In the genomic region with DNA sequence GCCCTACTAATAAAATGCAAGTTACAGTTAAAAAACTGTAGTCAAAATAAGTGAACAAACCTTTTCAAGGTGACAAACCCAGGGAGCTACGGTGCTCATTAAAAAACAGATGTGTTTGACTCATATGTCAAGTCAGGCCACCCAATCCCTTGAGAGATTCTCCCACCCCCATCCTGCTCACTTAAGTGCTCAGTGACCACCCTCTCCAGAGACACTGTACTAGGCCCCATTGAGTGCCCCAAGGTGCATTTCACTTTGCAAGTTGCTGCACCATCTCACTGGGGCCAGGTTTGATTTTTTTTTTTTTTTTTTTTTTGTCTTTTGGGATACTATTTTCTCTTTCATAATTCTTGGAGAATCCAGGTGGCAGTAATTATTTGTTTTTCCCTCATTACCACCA, we compare ENCODE assay signal across 13 cellular contexts. TPM values are rescaled to one million over a fixed set of nuclear protein-coding genes. Genes with fewer than 3 reads are reported as not detected.
DNase-seq lines count a peak whose midpoint lies in the region; ATAC-seq and TF ChIP-seq lines count a peak whose summit lies in the region.
"Had no signal": no experiment of that assay in that cellular context is flagged by ENCODE, and none has a peak within 500 bp of the region (broad histone marks: within the 10 kb centered on the region; RNA-seq: fewer than 3 reads in every experiment).

No MANE protein-coding gene starts in this region.

- no peaks in the 10 kb centered on the region for H3K9me2 ChIP-seq in hepatocyte (replicated peaks; ENCODE audit: insufficient read depth)

- TF ChIP-seq CTCF in WTC11 (IDR thresholded peaks at IDR 0.05) (no peak), hepatocyte (IDR thresholded peaks at IDR 0.05; ENCODE audit: poor library complexity) (no peak)

- peaks cover 59% of the 10 kb centered on the region for H3K79me2 ChIP-seq in hepatocyte

- H3K27me3 ChIP-seq in hepatocyte, result no peaks in the 10 kb centered on the region

- H2AFZ ChIP-seq in hepatocyte, result no peak overlapping the region

- POLR2A ChIA-PET in WTC11 (lab: Charles Lee), result no interaction called here

- peaks cover 5% of the 10 kb centered on the region for H3K4me1 ChIP-seq in hepatocyte (ENCODE audit: insufficient read depth)

- no peak overlapping the region for H3K4me3 ChIP-seq in hepatocyte

- no peak overlapping the region for H3K27ac ChIP-seq in hepatocyte

- CTCF ChIA-PET in WTC11 (lab: Charles Lee), result no interaction called here

- H3K4me1 Mint-ChIP-seq in activated T-cell treated with anti-CD3 and anti-CD28 coated beads, Interleukin-2, amount 50 U/mL, for 4 hours (ENCODE audit: low read depth), result peaks cover 37% of the 10 kb centered on the region
- peaks cover 23% of the 10 kb centered on the region for H3K4me1 Mint-ChIP-seq in WTC11
- peaks cover 48% of the 10 kb centered on the region for H3K4me1 Mint-ChIP-seq in stimulated activated effector memory CD8-positive, alpha-beta T cell treated with anti-CD3 and anti-CD28 coated beads, Interleukin-12 subunit alpha, Interleukin-12 subunit beta, amount 100 ng/mL, for 72 hours

- WGBS in hepatocyte (ENCODE audit: low lambda C conversion rate, missing lambda C conversion rate), result 86% methylated on average over 1 of the region's 1 CpG

- no peak overlapping the region for H3K27ac Mint-ChIP-seq in WTC11
- peak overlapping the region; percentile 96 for H3K27ac Mint-ChIP-seq in stimulated activated effector memory CD8-positive, alpha-beta T cell treated with anti-CD3 and anti-CD28 coated beads, Interleukin-12 subunit alpha, Interleukin-12 subunit beta, amount 100 ng/mL, for 72 hours

- H3K27me3 Mint-ChIP-seq in activated T-cell treated with anti-CD3 and anti-CD28 coated beads, Interleukin-2, amount 50 U/mL, for 4 hours (ENCODE audit: low read depth), result no peaks in the 10 kb centered on the region
- H3K27me3 Mint-ChIP-seq in WTC11 (ENCODE audit: low read depth), result no peaks in the 10 kb centered on the region; the same call in 1 of the 2 replicates

- no peaks in the 10 kb centered on the region for H3K36me3 ChIP-seq in hepatocyte (replicated peaks; ENCODE audit: insufficient read depth, low read depth)

- peaks cover 16% of the 10 kb centered on the region for H3K9me3 Mint-ChIP-seq in activated T-cell treated with anti-CD3 and anti-CD28 coated beads, Interleukin-2, amount 50 U/mL, for 4 hours
- H3K9me3 Mint-ChIP-seq in WTC11, result peaks cover 37% of the 10 kb centered on the region
- no peaks in the 10 kb centered on the region for H3K9me3 Mint-ChIP-seq in stimulated activated effector memory CD8-positive, alpha-beta T cell treated with anti-CD3 and anti-CD28 coated beads, Interleukin-12 subunit alpha, Interleukin-12 subunit beta, amount 100 ng/mL, for 72 hours

- H3K4me3 Mint-ChIP-seq in activated T-cell treated with anti-CD3 and anti-CD28 coated beads, Interleukin-2, amount 50 U/mL, for 4 hours, result peak overlapping the region; percentile 97
- peak overlapping the region; percentile 93 for H3K4me3 Mint-ChIP-seq in WTC11
- H3K4me3 Mint-ChIP-seq in stimulated activated effector memory CD8-positive, alpha-beta T cell treated with anti-CD3 and anti-CD28 coated beads, Interleukin-12 subunit alpha, Interleukin-12 subunit beta, amount 100 ng/mL, for 72 hours, result peak overlapping the region; percentile 92

- H4K20me1 ChIP-seq in hepatocyte (ENCODE audit: insufficient read depth, poor library complexity, severe bottlenecking), result no peaks in the 10 kb centered on the region

- H3K4me2 ChIP-seq in hepatocyte, result peak overlapping the region; percentile 77

- no peak for ATAC-seq in activated T-cell treated with anti-CD3 and anti-CD28 coated beads, Interleukin-2, amount 50 U/mL, for 4 hours
- ATAC-seq in WTC11, result no peak
- ATAC-seq in stimulated activated effector memory CD8-positive, alpha-beta T cell treated with anti-CD3 and anti-CD28 coated beads, Interleukin-12 subunit alpha, Interleukin-12 subunit beta, amount 100 ng/mL, for 72 hours, result no peak
- ATAC-seq in HG02885 (IDR thresholded peaks at IDR 0.05; ENCODE audit: poor library complexity, unreplicated experiment), result no peak
- ATAC-seq: activated naive CD4-positive, alpha-beta T cell treated with anti-CD3 and anti-CD28 coated beads, Interleukin-2, amount 50 U/mL, for 72 hours had no signal

- no peak for DNase-seq in activated T-cell treated with anti-CD3 and anti-CD28 coated beads, Interleukin-2, amount 50 U/mL, for 4 hours
- DNase-seq in activated T-cell treated with anti-CD3 and anti-CD28 coated beads for 4 hours, result no peak
- no peak for DNase-seq in WTC11 (ENCODE audit: low spot score)
- no peak for DNase-seq in hepatocyte (ENCODE audit: low spot score)
- no peak for DNase-seq in stimulated activated effector memory CD8-positive, alpha-beta T cell treated with anti-CD3 and anti-CD28 coated beads, Interleukin-12 subunit alpha, Interleukin-12 subunit beta, amount 100 ng/mL, for 72 hours (ENCODE audit: low spot score in 2 of 2)
- no peak for DNase-seq in effector CD4-positive, alpha-beta T cell
- DNase-seq in cerebellar cortex (ENCODE audit: low spot score), result no peak
- DNase-seq: activated CD4-positive, CD25-positive, alpha-beta regulatory T cell; midbrain; NCI-H345; Right ventricle myocardium superior had no signal

- H3K36me3 Mint-ChIP-seq in activated T-cell treated with anti-CD3 and anti-CD28 coated beads, Interleukin-2, amount 50 U/mL, for 4 hours (ENCODE audit: insufficient read depth), result peaks cover 42% of the 10 kb centered on the region
- peaks cover 41% of the 10 kb centered on the region for H3K36me3 Mint-ChIP-seq in WTC11
- peaks cover 53% of the 10 kb centered on the region for H3K36me3 Mint-ChIP-seq in stimulated activated effector memory CD8-positive, alpha-beta T cell treated with anti-CD3 and anti-CD28 coated beads, Interleukin-12 subunit alpha, Interleukin-12 subunit beta, amount 100 ng/mL, for 72 hours

- peaks cover 10% of the 10 kb centered on the region for H3K9me3 ChIP-seq in hepatocyte (ENCODE audit: low read depth)

TF ChIP-seq in WTC11, 78 proteins besides CTCF, POLR2A, EP300 and RAD21 (continues in another document):
- TF ChIP-seq, protein P1, sequence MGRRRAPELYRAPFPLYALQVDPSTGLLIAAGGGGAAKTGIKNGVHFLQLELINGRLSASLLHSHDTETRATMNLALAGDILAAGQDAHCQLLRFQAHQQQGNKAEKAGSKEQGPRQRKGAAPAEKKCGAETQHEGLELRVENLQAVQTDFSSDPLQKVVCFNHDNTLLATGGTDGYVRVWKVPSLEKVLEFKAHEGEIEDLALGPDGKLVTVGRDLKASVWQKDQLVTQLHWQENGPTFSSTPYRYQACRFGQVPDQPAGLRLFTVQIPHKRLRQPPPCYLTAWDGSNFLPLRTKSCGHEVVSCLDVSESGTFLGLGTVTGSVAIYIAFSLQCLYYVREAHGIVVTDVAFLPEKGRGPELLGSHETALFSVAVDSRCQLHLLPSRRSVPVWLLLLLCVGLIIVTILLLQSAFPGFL (CRISPR knock-in tag; IDR thresholded peaks at IDR 0.05; ENCODE audit: borderline replicate concordance), result no peak
- TF ChIP-seq MXD4 (CRISPR knock-in tag; IDR thresholded peaks at IDR 0.05; ENCODE audit: borderline replicate concordance) (no peak), ZNF423 (CRISPR knock-in tag; IDR thresholded peaks at IDR 0.05) (no peak)
- TF ChIP-seq, protein P2, sequence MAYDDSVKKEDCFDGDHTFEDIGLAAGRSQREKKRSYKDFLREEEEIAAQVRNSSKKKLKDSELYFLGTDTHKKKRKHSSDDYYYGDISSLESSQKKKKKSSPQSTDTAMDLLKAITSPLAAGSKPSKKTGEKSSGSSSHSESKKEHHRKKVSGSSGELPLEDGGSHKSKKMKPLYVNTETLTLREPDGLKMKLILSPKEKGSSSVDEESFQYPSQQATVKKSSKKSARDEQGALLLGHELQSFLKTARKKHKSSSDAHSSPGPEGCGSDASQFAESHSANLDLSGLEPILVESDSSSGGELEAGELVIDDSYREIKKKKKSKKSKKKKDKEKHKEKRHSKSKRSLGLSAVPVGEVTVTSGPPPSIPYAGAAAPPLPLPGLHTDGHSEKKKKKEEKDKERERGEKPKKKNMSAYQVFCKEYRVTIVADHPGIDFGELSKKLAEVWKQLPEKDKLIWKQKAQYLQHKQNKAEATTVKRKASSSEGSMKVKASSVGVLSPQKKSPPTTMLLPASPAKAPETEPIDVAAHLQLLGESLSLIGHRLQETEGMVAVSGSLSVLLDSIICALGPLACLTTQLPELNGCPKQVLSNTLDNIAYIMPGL (CRISPR knock-in tag; IDR thresholded peaks at IDR 0.05), result no peak
- TF ChIP-seq, protein P3, sequence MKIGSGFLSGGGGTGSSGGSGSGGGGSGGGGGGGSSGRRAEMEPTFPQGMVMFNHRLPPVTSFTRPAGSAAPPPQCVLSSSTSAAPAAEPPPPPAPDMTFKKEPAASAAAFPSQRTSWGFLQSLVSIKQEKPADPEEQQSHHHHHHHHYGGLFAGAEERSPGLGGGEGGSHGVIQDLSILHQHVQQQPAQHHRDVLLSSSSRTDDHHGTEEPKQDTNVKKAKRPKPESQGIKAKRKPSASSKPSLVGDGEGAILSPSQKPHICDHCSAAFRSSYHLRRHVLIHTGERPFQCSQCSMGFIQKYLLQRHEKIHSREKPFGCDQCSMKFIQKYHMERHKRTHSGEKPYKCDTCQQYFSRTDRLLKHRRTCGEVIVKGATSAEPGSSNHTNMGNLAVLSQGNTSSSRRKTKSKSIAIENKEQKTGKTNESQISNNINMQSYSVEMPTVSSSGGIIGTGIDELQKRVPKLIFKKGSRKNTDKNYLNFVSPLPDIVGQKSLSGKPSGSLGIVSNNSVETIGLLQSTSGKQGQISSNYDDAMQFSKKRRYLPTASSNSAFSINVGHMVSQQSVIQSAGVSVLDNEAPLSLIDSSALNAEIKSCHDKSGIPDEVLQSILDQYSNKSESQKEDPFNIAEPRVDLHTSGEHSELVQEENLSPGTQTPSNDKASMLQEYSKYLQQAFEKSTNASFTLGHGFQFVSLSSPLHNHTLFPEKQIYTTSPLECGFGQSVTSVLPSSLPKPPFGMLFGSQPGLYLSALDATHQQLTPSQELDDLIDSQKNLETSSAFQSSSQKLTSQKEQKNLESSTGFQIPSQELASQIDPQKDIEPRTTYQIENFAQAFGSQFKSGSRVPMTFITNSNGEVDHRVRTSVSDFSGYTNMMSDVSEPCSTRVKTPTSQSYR (CRISPR knock-in tag; IDR thresholded peaks at IDR 0.05), result no peak

RNA-seq across cellular contexts. Expression of a gene that starts 1.9 kb away (rescaled TPM):
- 1 to 10 TPM; 4.6 to 5.5 (median 4.8) TPM for total RNA-seq in activated T-cell treated with anti-CD3 and anti-CD28 coated beads, Interleukin-2, amount 50 U/mL, for 4 hours
- total RNA-seq in WTC11 (2021) (10.2 to 12.1 TPM (median 11.5 TPM) in 3 replicates), hepatocyte (21.8 and 24.7 TPM in 2 replicates)
- polyA plus RNA-seq in hepatocyte, result 18.6 and 26.3 TPM in 2 replicates

RNA-seq across cellular contexts. Expression of a gene that starts 13.7 kb away (rescaled TPM):
- 1 to 10 TPM in 2 of 3 donors, under 1 TPM in 1; 0.82 to 1.8 (median 1.7) TPM for total RNA-seq in activated T-cell treated with anti-CD3 and anti-CD28 coated beads, Interleukin-2, amount 50 U/mL, for 4 hours
- total RNA-seq in WTC11 (2021) (7.0 to 9.2 TPM (median 8.6 TPM) in 3 replicates), hepatocyte (16.6 and 16.8 TPM in 2 replicates)
- 4.1 and 4.5 TPM in 2 replicates for polyA plus RNA-seq in hepatocyte
